Comparison of ENCODE assay signal across 15 cellular contexts in genomic region chr12:108236366-108236765, GRCh38.
DNase-seq lines count a peak whose midpoint lies in the region; ATAC-seq and TF ChIP-seq lines count a peak whose summit lies in the region.
"Had no signal": no experiment of that assay in that cellular context is flagged by ENCODE, and none has a peak within 500 bp of the region (broad histone marks: within the 10 kb centered on the region; RNA-seq: fewer than 3 reads in every experiment).

No MANE protein-coding gene starts in this region.

- H2BK5ac ChIP-seq in mesendoderm (ENCODE audit: low read length) = peak overlapping the region; percentile 2

- H3K4me2 ChIP-seq in mesendoderm (ENCODE audit: low read length) = no peak overlapping the region

- no peaks in the 10 kb centered on the region for H3K79me1 ChIP-seq in mesendoderm (ENCODE audit: low read length)

- H3K23ac ChIP-seq in mesendoderm (ENCODE audit: low read length) = no peak overlapping the region

- peak overlapping the region; percentile 61 for H3K56ac ChIP-seq in mesendoderm (ENCODE audit: low read length)

- H3K18ac ChIP-seq in mesendoderm (ENCODE audit: low read length) = no peak overlapping the region

- no peak overlapping the region for H3K4me3 ChIP-seq in HUES64 (ENCODE audit: low read length)
- H3K4me3 ChIP-seq in mesendoderm (ENCODE audit: low read length) = no peak overlapping the region
- H3K4me3 ChIP-seq in WERI-Rb-1 (ENCODE audit: low read depth, low read length) = no peak overlapping the region
- H3K4me3 ChIP-seq: K562 had no signal

- H2BK120ac ChIP-seq in mesendoderm (ENCODE audit: low read depth, low read length) = no peak overlapping the region

- H3K27me3 ChIP-seq in HUES64 (ENCODE audit: insufficient read depth, low read length) (no peaks in the 10 kb centered on the region), mesendoderm (ENCODE audit: insufficient read depth, low read length, poor library complexity) (no peaks in the 10 kb centered on the region), WERI-Rb-1 (ENCODE audit: insufficient read depth, low read depth, severe bottlenecking) (peaks cover 30% of the 10 kb centered on the region)

- no peaks in the 10 kb centered on the region for H3K79me2 ChIP-seq in mesendoderm (ENCODE audit: control insufficient read depth, insufficient read depth, low read length)

- H3K9me3 ChIP-seq in HUES64 (ENCODE audit: insufficient read depth, low read depth, low read length) (no peaks in the 10 kb centered on the region), WERI-Rb-1 (ENCODE audit: severe bottlenecking) (peaks cover 6% of the 10 kb centered on the region)

- peak overlapping the region; percentile 73; the same call in 1 of the 2 replicates for H3K27ac ChIP-seq in HUES64 (ENCODE audit: low read depth, low read length)
- no peak overlapping the region for H3K27ac ChIP-seq in mesendoderm (ENCODE audit: low read depth, low read length)
- H3K27ac ChIP-seq in WERI-Rb-1 = no peak overlapping the region
- H3K27ac ChIP-seq: 22Rv1 had no signal

- H2BK15ac ChIP-seq in mesendoderm (replicated peaks; ENCODE audit: low read depth) = no peak overlapping the region

- TF ChIP-seq CTCF in WERI-Rb-1 (IDR thresholded peaks at IDR 0.05; ENCODE audit: low read depth, low read length) = no peak

- peak; percentile 75 for DNase-seq in G401 (ENCODE audit: low spot score)
- peak; percentile 44 for DNase-seq in cerebellum (ENCODE audit: low spot score)
- DNase-seq in mesendoderm = no peak
- DNase-seq in WERI-Rb-1 = no peak
- DNase-seq: CD8-positive, alpha-beta T cell; COR-L47; DMS153; DMS79 treated with DMSO at 0.1 percent for 48 hours; EL; GDM1 had no signal

- in situ Hi-C loops in G401 (cut with HindIII; ENCODE audit: low sequenced_read_pairs) = no loop called here

- peak overlapping the region; percentile 88 for H2AK5ac ChIP-seq in mesendoderm (ENCODE audit: low read length)

- no peak overlapping the region for H3K4ac ChIP-seq in mesendoderm (ENCODE audit: low read depth, low read length)

- H3K36me3 ChIP-seq in HUES64 (ENCODE audit: insufficient read depth, low read length) (no peaks in the 10 kb centered on the region), mesendoderm (ENCODE audit: control insufficient read depth, insufficient read depth, low read length) (no peaks in the 10 kb centered on the region), WERI-Rb-1 (no peaks in the 10 kb centered on the region)

- ATAC-seq in GM21737 (IDR thresholded peaks at IDR 0.05; ENCODE audit: unreplicated experiment) (no peak), SK-N-SH treated with all-trans-retinoic acid at 6 μM for 48 hours (no peak)
- ATAC-seq: CD8-positive, alpha-beta T cell; K562 had no signal

- 86% methylated on average over 1 of the region's 1 CpG for WGBS in HUES64
- no CpG with 5 or more reads among the region's 1 CpG for WGBS in mesendoderm (ENCODE audit: extremely low coverage, insufficient coverage, low lambda C conversion rate)

- H3K9ac ChIP-seq in HUES64 (ENCODE audit: low read depth, low read length) (no peak overlapping the region), mesendoderm (ENCODE audit: low read length) (no peak overlapping the region)

- H3K4me1 ChIP-seq in HUES64 (ENCODE audit: insufficient read depth, low read length) (peaks cover 21% of the 10 kb centered on the region), mesendoderm (ENCODE audit: control insufficient read depth, low read depth, low read length) (peaks cover 6% of the 10 kb centered on the region)

- no peak overlapping the region for H4K5ac ChIP-seq in mesendoderm (ENCODE audit: low read length)

- H4K8ac ChIP-seq in mesendoderm (ENCODE audit: low read depth, low read length) = no peak overlapping the region

TF ChIP-seq in SK-N-SH treated with all-trans-retinoic acid at 6 μM for 48 hours, 23 proteins besides CTCF, POLR2A, EP300 and RAD21:
- no peak for TF ChIP-seq CSDC2 (CRISPR knock-in tag; IDR thresholded peaks at IDR 0.05)
- no peak for TF ChIP-seq PPARA (CRISPR knock-in tag; IDR thresholded peaks at IDR 0.05; ENCODE audit: borderline replicate concordance)
- TF ChIP-seq SNAI2 (CRISPR knock-in tag; IDR thresholded peaks at IDR 0.05) = no peak
- TF ChIP-seq ARNTL (CRISPR knock-in tag; IDR thresholded peaks at IDR 0.05; ENCODE audit: borderline replicate concordance, low read depth) = no peak
- no peak for TF ChIP-seq OSR1 (CRISPR knock-in tag; IDR thresholded peaks at IDR 0.05)
- TF ChIP-seq ZNF70 (CRISPR knock-in tag; IDR thresholded peaks at IDR 0.05) = no peak
- TF ChIP-seq BACH2 (CRISPR knock-in tag; IDR thresholded peaks at IDR 0.05; ENCODE audit: borderline replicate concordance) = no peak
- TF ChIP-seq ZFP30 (CRISPR knock-in tag; IDR thresholded peaks at IDR 0.05) = no peak
- no peak for TF ChIP-seq RARB (CRISPR knock-in tag; IDR thresholded peaks at IDR 0.05)
- TF ChIP-seq ZNF8 (CRISPR knock-in tag; IDR thresholded peaks at IDR 0.05) = no peak
- no peak for TF ChIP-seq POU6F1 (CRISPR knock-in tag; IDR thresholded peaks at IDR 0.05; ENCODE audit: borderline replicate concordance, low read depth)
- no peak for TF ChIP-seq GLIS3 (CRISPR knock-in tag; IDR thresholded peaks at IDR 0.05)
- TF ChIP-seq ZNF565 (CRISPR knock-in tag; conservative IDR thresholded peaks at IDR 0.05; ENCODE audit: low read depth) = no peak
- TF ChIP-seq ESRRG (CRISPR knock-in tag; IDR thresholded peaks at IDR 0.05) = no peak
- TF ChIP-seq TSHZ2 (CRISPR knock-in tag; IDR thresholded peaks at IDR 0.05) = no peak
- TF ChIP-seq ZC3H10 (CRISPR knock-in tag; IDR thresholded peaks at IDR 0.05) = no peak
- no peak for TF ChIP-seq ZFP3 (CRISPR knock-in tag; IDR thresholded peaks at IDR 0.05)
TF ChIP-seq in SK-N-SH treated with all-trans-retinoic acid at 6 μM for 48 hours: peak in this region for 0.

Comparison
In these comparisons a context has a peak if more than half of its experiments do, and no peak if none do; other contexts are left out.
1. DNase-seq: peak in G401 (single experiment) and cerebellum (single experiment); none in mesendoderm (single experiment) and WERI-Rb-1 (single experiment).